Comparison of ENCODE assay signal across 6 cellular contexts in the genomic region with DNA sequence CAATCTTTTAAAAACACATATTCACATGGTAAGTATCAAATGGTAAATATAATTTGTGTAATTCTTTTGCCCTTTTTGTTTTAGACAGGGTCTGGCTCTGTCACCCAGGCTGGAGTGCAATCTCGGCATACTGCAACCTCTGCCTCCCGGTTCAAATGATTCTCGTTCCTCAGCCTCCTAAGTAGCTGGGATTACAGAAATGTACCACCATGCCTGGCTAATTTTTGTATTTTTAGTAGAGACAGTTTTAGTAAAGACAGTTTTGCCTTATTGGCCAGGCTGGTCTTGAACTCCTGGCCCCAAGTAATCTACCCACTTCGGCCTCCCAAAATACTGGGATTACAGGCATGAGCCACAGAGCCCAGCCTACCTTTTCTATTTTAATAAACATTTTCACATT.
"Had no signal": no experiment of that assay in that cellular context is flagged by ENCODE, and none has a peak within 500 bp of the region (broad histone marks: within the 10 kb centered on the region; RNA-seq: fewer than 3 reads in every experiment).

No MANE protein-coding gene starts in this region.

- H3K4me1 Mint-ChIP-seq: GM23338 had no signal

- H3K27ac Mint-ChIP-seq: GM23338, H9 had no signal

- H3K4me3 ChIP-seq: GM23338, K562 had no signal

- ATAC-seq: GM23338, K562 had no signal

- H3K4me3 Mint-ChIP-seq: GM23338, H9 had no signal

- DNase-seq: H9, HCEC 1CT, IMR-90, KG1 had no signal
